In genomic region chr1:160978510-160978927, GRCh38 we compare ENCODE assay signal across 23 cellular contexts. TPM values are rescaled to one million over a fixed set of nuclear protein-coding genes. Genes with fewer than 3 reads are reported as not detected.
A peak's percentile ranks its signal among the peaks of the same experiment; 100 is the strongest.
DNase-seq lines count a peak whose midpoint lies in the region; ATAC-seq, FAIRE-seq and TF ChIP-seq lines count a peak whose summit lies in the region.
"Had no signal": no experiment of that assay in that cellular context is flagged by ENCODE, and none has a peak within 500 bp of the region (broad histone marks: within the 10 kb centered on the region; RNA-seq: fewer than 3 reads in every experiment).

No MANE protein-coding gene starts in this region.

- H4K20me1 ChIP-seq in H1 (replicated peaks in 1 of 2; ENCODE audit: control insufficient read depth in 1 of 2, insufficient read depth in 2 of 2, low read length in 2 of 2): no peaks in the 10 kb centered on the region

- no peak overlapping the region for H3K9ac ChIP-seq in H1 (replicated peaks in 1 of 4; ENCODE audit: extremely low read depth in 1 of 4, low read depth in 3 of 4, low read length in 3 of 4)

- H3K4ac ChIP-seq in H1 (replicated peaks; ENCODE audit: insufficient read length, low read depth, low read length): no peak overlapping the region

- TF ChIP-seq POLR2A in H1 (IDR thresholded peaks at IDR 0.05; ENCODE audit: control extremely low read depth in 1 of 2, low read depth in 2 of 2, low read length in 2 of 2): no peak
- no peak for TF ChIP-seq POLR2A in testis (IDR thresholded peaks at IDR 0.05)

- no peak overlapping the region for H3K14ac ChIP-seq in H1 (ENCODE audit: insufficient read length)

- H3K56ac ChIP-seq in H1 (replicated peaks; ENCODE audit: insufficient read length, low read depth, low read length): no peak overlapping the region

- no peak overlapping the region for H2BK120ac ChIP-seq in H1 (replicated peaks; ENCODE audit: low read depth, low read length)

- H3K27me3 Mint-ChIP-seq in type B pancreatic cell: peaks cover 38% of the 10 kb centered on the region

- no peak overlapping the region for H4K5ac ChIP-seq in H1 (ENCODE audit: insufficient read length, low read depth, low read length)

- H3K27ac Mint-ChIP-seq in type B pancreatic cell: no peak overlapping the region
- H3K27ac Mint-ChIP-seq: activated CD8-positive, alpha-beta T cell treated with anti-CD3 and anti-CD28 coated beads for 36 hours; CD4-positive, CD25-positive, alpha-beta regulatory T cell; T-helper 1 cell treated with Interleukin-12 subunit alpha and Interleukin-12 subunit beta and Interleukin-4 antibody, amounts not matched to agents 30 μg/mL and 1 μg/mL, for 36 hours; WTC11 had no signal

- FAIRE-seq in H1 (lab: Jason Lieb, UNC): no peak
- FAIRE-seq: astrocyte had no signal

- H2BK15ac ChIP-seq in H1 (ENCODE audit: low read length): no peak overlapping the region

- no peak overlapping the region for H4K8ac ChIP-seq in H1 (ENCODE audit: extremely low read depth, insufficient read depth, low read length)

- peaks cover 5 to 10% (median 8%) of the 10 kb centered on the region in 4 experiments; a peak in 6 of 7 replicates for H3K4me1 ChIP-seq in H1 (replicated peaks in 1 of 4; ENCODE audit: control insufficient read depth in 3 of 4, insufficient read depth in 4 of 4, low read length in 3 of 4)
- peaks cover 15% of the 10 kb centered on the region for H3K4me1 ChIP-seq in testis

- no peak overlapping the region for H4K91ac ChIP-seq in H1 (replicated peaks; ENCODE audit: insufficient read length, low read length)

- H3K4me1 Mint-ChIP-seq in type B pancreatic cell (ENCODE audit: unreplicated experiment): no peaks in the 10 kb centered on the region

- TF ChIP-seq RAD21 in H1 (IDR thresholded peaks at IDR 0.05 in 1 of 2, conservative IDR thresholded peaks at IDR 0.05 in 1 of 2; ENCODE audit: low read depth in 2 of 2, low read length in 2 of 2): no peak

- no peak overlapping the region for H3K4me3 Mint-ChIP-seq in type B pancreatic cell
- H3K4me3 Mint-ChIP-seq: activated CD8-positive, alpha-beta T cell treated with anti-CD3 and anti-CD28 coated beads for 36 hours; CD4-positive, CD25-positive, alpha-beta regulatory T cell; T-helper 1 cell treated with Interleukin-12 subunit alpha and Interleukin-12 subunit beta and Interleukin-4 antibody, amounts not matched to agents 30 μg/mL and 1 μg/mL, for 36 hours; WTC11 had no signal

- H3K4me3 ChIP-seq in H1 (ENCODE audit: extremely low read depth in 1 of 4, insufficient read depth in 2 of 4, low read depth in 3 of 4, low read length in 4 of 4): no peak overlapping the region
- H3K4me3 ChIP-seq in testis: no peak overlapping the region

- H2BK20ac ChIP-seq in H1 (ENCODE audit: low read length): no peak overlapping the region

- peaks cover 5% of the 10 kb centered on the region for H3K36me3 Mint-ChIP-seq in type B pancreatic cell
- H3K36me3 Mint-ChIP-seq: CD4-positive, CD25-positive, alpha-beta regulatory T cell had no signal

- H3K9me3 Mint-ChIP-seq in type B pancreatic cell: peaks cover 8% of the 10 kb centered on the region
- H3K9me3 Mint-ChIP-seq: activated CD8-positive, alpha-beta T cell treated with anti-CD3 and anti-CD28 coated beads for 36 hours; T-helper 1 cell treated with Interleukin-12 subunit alpha and Interleukin-12 subunit beta and Interleukin-4 antibody, amounts not matched to agents 30 μg/mL and 1 μg/mL, for 36 hours; WTC11 had no signal

- H3K23me2 ChIP-seq in H1 (ENCODE audit: low read depth, low read length): peaks cover 5% of the 10 kb centered on the region

- no peak overlapping the region for H3K18ac ChIP-seq in H1 (ENCODE audit: extremely low read depth, low read length)

- H3K36me3 ChIP-seq in H1 (ENCODE audit: control insufficient read depth in 2 of 4, insufficient read depth in 4 of 4, low read length in 3 of 4) (no peaks in the 10 kb centered on the region), testis (ENCODE audit: low read depth, missing control alignments) (no peaks in the 10 kb centered on the region)
- H3K36me3 ChIP-seq: neutrophil had no signal

- H2BK12ac ChIP-seq in H1 (ENCODE audit: low read depth, low read length): no peak overlapping the region

- H2AFZ ChIP-seq in H1 (ENCODE audit: low read length): no peak overlapping the region

- no peak overlapping the region for H3K4me2 ChIP-seq in H1 (ENCODE audit: insufficient read depth in 1 of 2, low read depth in 2 of 2, low read length in 2 of 2)

- H2AK5ac ChIP-seq in H1 (ENCODE audit: low read depth, low read length): 0 out of 2 replicates have a peak overlapping the region, but pooled peaks have one; percentile 75

- POLR2A ChIA-PET in H1 (lab: Charles Lee; ENCODE audit: partially characterized antibody): interaction anchor here (1.0 to 1.3 kb wide), 3 partner anchors 9 to 119 kb away, joined by 3 read pairs; no protein-coding TSS in a partner anchor

- DNase-seq in NCI-H748 (lab: John Stamatoyannopoulos, UW; ENCODE audit: unreplicated experiment): peak; percentile 29
- no peak for DNase-seq in NCI-H748 treated with DMSO at 0.1 percent for 48 hours (lab: John Stamatoyannopoulos, UW)
- DNase-seq in NCI-H226: peak; percentile 88
- no peak for DNase-seq in H1 (ENCODE audit: low read depth in 1 of 2, low spot score in 2 of 2)
- peak; percentile 91 for DNase-seq in testis
- DNase-seq in type B pancreatic cell (ENCODE audit: extremely low spot score, unreplicated experiment): no peak
- DNase-seq in HT-29 (ENCODE audit: low spot score): no peak
- DNase-seq: activated CD8-positive, alpha-beta T cell treated with anti-CD3 and anti-CD28 coated beads for 36 hours; activated naive CD4-positive, alpha-beta T cell treated with anti-CD3 and anti-CD28 coated beads, Interleukin-2, amount 50 U/mL, for 16 hours; activated T-cell treated with anti-CD3 and anti-CD28 coated beads, Interleukin-2, amount 50 U/mL, for 1 hour; CD4-positive, CD25-positive, alpha-beta regulatory T cell; EL; glutamatergic neuron; KBM-7; NCI-H446 treated with DMSO at 0.1 percent for 48 hours had no signal

- ATAC-seq in GM21576 (IDR thresholded peaks at IDR 0.05; ENCODE audit: unreplicated experiment): no peak
- ATAC-seq: activated CD8-positive, alpha-beta T cell treated with anti-CD3 and anti-CD28 coated beads for 36 hours; WTC11 had no signal

- H3K79me2 ChIP-seq in H1 (ENCODE audit: control insufficient read depth in 1 of 2, insufficient read depth in 2 of 2, low read length in 2 of 2): no peaks in the 10 kb centered on the region

- TF ChIP-seq CTCF in H1 (IDR thresholded peaks at IDR 0.05; ENCODE audit: control extremely low read depth in 1 of 3, insufficient read depth in 1 of 3, low read depth in 1 of 3, low read length in 3 of 3): no peak
- no peak for TF ChIP-seq CTCF in testis (IDR thresholded peaks at IDR 0.05)
- TF ChIP-seq CTCF in type B pancreatic cell (conservative IDR thresholded peaks at IDR 0.05): no peak

- peaks cover 0 to 3% of the 10 kb centered on the region in 2 experiments; a peak in 1 of 4 replicates for H3K9me3 ChIP-seq in H1 (ENCODE audit: insufficient read depth in 2 of 2, low read depth in 1 of 2, low read length in 1 of 2)
- no peaks in the 10 kb centered on the region for H3K9me3 ChIP-seq in testis
- H3K9me3 ChIP-seq: neutrophil had no signal

- no peaks in the 10 kb centered on the region for H3K27me3 ChIP-seq in H1 (replicated peaks in 1 of 4; ENCODE audit: control insufficient read depth in 3 of 4, extremely low read depth in 1 of 4, insufficient read depth in 3 of 4, low read length in 3 of 4)
- no peaks in the 10 kb centered on the region for H3K27me3 ChIP-seq in testis

- H3K27ac ChIP-seq in H1 (ENCODE audit: low read depth, low read length) (no peak overlapping the region), testis (no peak overlapping the region)
- H3K27ac ChIP-seq: neutrophil had no signal

- intact Hi-C loops in testis (cut with DNase I; ENCODE audit: low total_unique reads): no loop called here

- no peaks in the 10 kb centered on the region for H3K79me1 ChIP-seq in H1 (ENCODE audit: low read depth, low read length)

- CTCF ChIA-PET in H1 (lab: Charles Lee; ENCODE audit: partially characterized antibody): interaction anchor here (0.5 to 7.9 kb wide), 6 partner anchors 10 to 144 kb away, joined by 3 to 63 read pairs (median 6); partner anchors contain the start of gene ITLN2

- H3K23ac ChIP-seq in H1 (ENCODE audit: insufficient read length): no peak overlapping the region

- WGBS in H1 (ENCODE audit: extremely low coverage in 1 of 2, insufficient coverage in 1 of 2, insufficient read length in 1 of 2, insufficient replicate concordance in 2 of 2, low coverage in 1 of 2, low lambda C conversion rate in 2 of 2, missing lambda C conversion rate in 1 of 2), 2 experiments: 86% methylated on average over 11 of the region's 11 CpGs; no CpG with 5 or more reads in 1 of the 2 experiments
- 25 to 33% methylated on average over 11 of the region's 11 CpGs for WGBS in testis, 2 donors

- TF ChIP-seq EP300 in H1 (IDR thresholded peaks at IDR 0.05; ENCODE audit: borderline replicate concordance in 1 of 2, low read depth in 2 of 2, low read length in 2 of 2): no peak

- H2BK5ac ChIP-seq in H1 (ENCODE audit: low read depth, low read length): no peak overlapping the region

RNA-seq across cellular contexts. Expression of gene ITLN2, which starts 23.9 kb away (rescaled TPM):
- total RNA-seq in H1 (2021; fragmentation: NEBNext Ultra II Directional; extraction: Animal tissue kit (Norgen Biotek cat#: 25700)): 4.7 and 5.6 TPM in 2 replicates
- 6.3 and 6.8 TPM in 2 replicates for polyA plus RNA-seq in H1 (2011; rRNA removed)
- polyA plus RNA-seq in H1 (2011; cell fraction: cytosol; rRNA removed): 9.1 TPM
- polyA plus RNA-seq in H1 (2011; cell fraction: nucleus; rRNA removed): 8.5 TPM
- polyA plus RNA-seq in H1 (2012, experiment 1 of 2): 4.6 to 6.4 TPM (median 5.9 TPM) in 4 replicates
- polyA plus RNA-seq in H1 (2012, experiment 2 of 2): 3.2 TPM
- polyA plus RNA-seq in H1 (2013, experiment 1 of 2): 4.9 TPM
- 5.5 TPM for polyA plus RNA-seq in H1 (2013, experiment 2 of 2)
- 7.3 and 9.4 TPM in 2 replicates for polyA minus RNA-seq in H1 (2011; rRNA and poly(A)+ RNA removed)
- polyA minus RNA-seq in H1 (2011; cell fraction: cytosol; rRNA and poly(A)+ RNA removed): 2.7 TPM
- 5.1 TPM for polyA minus RNA-seq in H1 (2011; cell fraction: nucleus; rRNA and poly(A)+ RNA removed)
- 1 to 10 TPM in 1 of 2 donors, not detected in 1; 6.4 TPM for total RNA-seq in testis
- polyA plus RNA-seq in testis (ENCODE audit: insufficient read depth, low read depth, low replicate concordance): 1.5 TPM
- total RNA-seq in type B pancreatic cell (ENCODE audit: low replicate concordance): 0.99 and 1.7 TPM in 2 replicates
- total RNA-seq in HT-29 (2014; rRNA removed; shearing (Covaris generic)): not detected in 2 replicates
- total RNA-seq: activated CD8-positive, alpha-beta T cell treated with anti-CD3 and anti-CD28 coated beads for 36 hours; astrocyte; CD4-positive, CD25-positive, alpha-beta regulatory T cell; chondrocyte; OCI-LY7; temporal lobe had no signal
- polyA plus RNA-seq: CD4-positive, CD25-positive, alpha-beta regulatory T cell had no signal

RNA-seq across cellular contexts. Expression of gene F11R, which starts 42.4 kb away (rescaled TPM):
- 143 and 159 TPM in 2 replicates for total RNA-seq in H1 (2021; fragmentation: NEBNext Ultra II Directional; extraction: Animal tissue kit (Norgen Biotek cat#: 25700))
- polyA plus RNA-seq in H1 (2011; rRNA removed): 170 and 200 TPM in 2 replicates
- 209 TPM for polyA plus RNA-seq in H1 (2011; cell fraction: cytosol; rRNA removed)
- 263 TPM for polyA plus RNA-seq in H1 (2011; cell fraction: nucleus; rRNA removed)
- polyA plus RNA-seq in H1 (2012, experiment 1 of 2): 95.6 to 141 TPM (median 108 TPM) in 4 replicates
- polyA plus RNA-seq in H1 (2012, experiment 2 of 2): 73.5 TPM
- polyA plus RNA-seq in H1 (2013, experiment 1 of 2): 109 TPM
- polyA plus RNA-seq in H1 (2013, experiment 2 of 2): 126 TPM
- polyA minus RNA-seq in H1 (2011; rRNA and poly(A)+ RNA removed): 478 and 502 TPM in 2 replicates
- 112 TPM for polyA minus RNA-seq in H1 (2011; cell fraction: cytosol; rRNA and poly(A)+ RNA removed)
- polyA minus RNA-seq in H1 (2011; cell fraction: nucleus; rRNA and poly(A)+ RNA removed): 133 TPM
- total RNA-seq in testis: 10 to 100 TPM; 34.5 to 38.3 TPM
- polyA plus RNA-seq in testis (ENCODE audit: insufficient read depth, low read depth, low replicate concordance): 54.0 TPM
- total RNA-seq in type B pancreatic cell (ENCODE audit: low replicate concordance): 66.8 and 147 TPM in 2 replicates
- 128 and 154 TPM in 2 replicates for total RNA-seq in HT-29 (2014; rRNA removed; shearing (Covaris generic))

Comparison
In these comparisons a context has a peak if more than half of its experiments do, and no peak if none do; other contexts are left out.
1. DNase-seq: peak in NCI-H748 (single experiment), NCI-H226 (single experiment) and testis (single experiment); none in NCI-H748 treated with DMSO at 0.1 percent for 48 hours (single experiment), H1 (0 of 2), type B pancreatic cell (single experiment) and HT-29 (single experiment).